1 cellular context compared by ENCODE assay signal in the genomic region with DNA sequence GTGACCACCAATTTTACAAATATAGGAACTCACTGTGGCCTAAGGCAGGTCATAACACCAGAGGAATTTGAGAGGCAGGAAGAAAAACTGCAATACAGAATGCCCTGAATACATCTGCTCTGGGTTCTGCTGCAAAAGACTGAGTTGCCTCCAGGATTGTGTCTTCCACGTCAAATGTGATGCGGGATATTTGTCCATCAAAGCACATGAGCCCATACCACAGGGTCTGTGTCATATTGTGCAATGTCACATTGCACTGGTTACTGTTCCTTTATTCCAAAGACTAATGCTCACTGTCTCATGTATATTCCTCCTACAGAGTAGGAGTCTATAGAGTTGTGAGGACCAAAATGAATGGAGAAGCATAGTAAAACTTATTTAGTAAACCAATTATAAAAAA.
A peak's percentile ranks its signal among the peaks of the same experiment; 100 is the strongest.
TF ChIP-seq lines count a peak whose summit lies in the region.

No MANE protein-coding gene starts in this region.

TF ChIP-seq in IMR-90, 13 proteins besides CTCF, POLR2A, EP300 and RAD21:
- TF ChIP-seq CEBPB (IDR thresholded peaks at IDR 0.05; ENCODE audit: low read depth, low read length): peak; percentile 52
- TF ChIP-seq RCOR1 (IDR thresholded peaks at IDR 0.05; ENCODE audit: insufficient replicate concordance, low read length): no peak
